ENCODE assay signal across 1 cellular context in genomic region chr15:37096878-37097568, GRCh38.
TF ChIP-seq lines count a peak whose summit lies in the region.

No MANE protein-coding gene starts in this region.

TF ChIP-seq in GM12878, 131 proteins besides CTCF, POLR2A, EP300 and RAD21 (continued from another document):
- 0 out of 2 replicates have a peak, but pooled peaks have one; percentile 45 for TF ChIP-seq MLLT1 (IDR thresholded peaks at IDR 0.05)
- TF ChIP-seq CEBPZ (IDR thresholded peaks at IDR 0.05; ENCODE audit: low read depth, low read length) = no peak
